In genomic region chr14:72522847-72523246, GRCh38 we compare ENCODE assay signal across 1 cellular context.
TF ChIP-seq lines count a peak whose summit lies in the region.

No MANE protein-coding gene starts in this region.

TF ChIP-seq in HepG2, 621 proteins besides CTCF, POLR2A, EP300 and RAD21 (continued from another document):
- no peak for TF ChIP-seq CEBPZ (IDR thresholded peaks at IDR 0.05; ENCODE audit: low read length)
- TF ChIP-seq PHF20 (CRISPR knock-in tag; IDR thresholded peaks at IDR 0.05), result no peak
- TF ChIP-seq ATF3 (CRISPR knock-in tag; IDR thresholded peaks at IDR 0.05), result no peak
- TF ChIP-seq ZSCAN22 (CRISPR knock-in tag; IDR thresholded peaks at IDR 0.05), result no peak
- TF ChIP-seq TGIF2 (CRISPR knock-in tag; IDR thresholded peaks at IDR 0.05), result no peak
- TF ChIP-seq ZNF770 (CRISPR knock-in tag; IDR thresholded peaks at IDR 0.05), result no peak
- no peak for TF ChIP-seq KLF11 (CRISPR knock-in tag; IDR thresholded peaks at IDR 0.05)
- TF ChIP-seq IRF1 (CRISPR knock-in tag; IDR thresholded peaks at IDR 0.05; ENCODE audit: low read depth), result no peak
- no peak for TF ChIP-seq KMT2B (CRISPR knock-in tag; IDR thresholded peaks at IDR 0.05)
